ENCODE assay signal across 10 cellular contexts in the genomic region with DNA sequence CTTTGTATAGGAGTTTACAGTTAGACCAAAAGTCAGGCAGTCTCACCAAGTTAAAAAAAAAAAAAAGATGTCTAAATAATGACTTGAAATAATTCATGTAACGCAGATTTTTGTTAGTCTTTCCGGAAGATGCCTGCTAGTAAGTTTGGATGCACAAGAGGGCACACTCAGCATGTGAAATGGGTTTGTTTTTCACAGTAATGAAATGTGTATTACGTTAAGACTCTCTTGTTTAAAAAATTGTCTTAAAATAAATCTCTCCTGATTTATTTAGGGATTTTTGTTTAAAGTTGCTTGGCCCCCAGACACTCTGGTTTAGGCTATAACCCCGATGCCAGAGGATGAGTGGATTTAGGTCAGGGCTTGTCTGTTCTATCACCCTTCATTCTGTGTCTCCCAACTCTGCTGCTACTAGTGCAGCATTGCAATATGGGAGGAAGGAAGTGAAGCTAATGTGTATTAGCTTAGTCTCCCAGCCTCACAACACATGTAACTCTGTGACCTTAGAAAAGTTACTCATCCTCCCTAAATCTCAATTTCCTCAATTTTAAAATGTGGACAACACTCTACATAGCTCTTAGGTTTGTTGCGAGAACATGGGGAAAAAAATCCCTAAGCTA. TPM values are rescaled to one million over a fixed set of nuclear protein-coding genes. Genes with fewer than 3 reads are reported as not detected.
DNase-seq lines count a peak whose midpoint lies in the region; ATAC-seq and TF ChIP-seq lines count a peak whose summit lies in the region.
"Had no signal": no experiment of that assay in that cellular context is flagged by ENCODE, and none has a peak within 500 bp of the region (broad histone marks: within the 10 kb centered on the region; RNA-seq: fewer than 3 reads in every experiment).

No MANE protein-coding gene starts in this region.

- H3K27me3 Mint-ChIP-seq in MCF 10A (ENCODE audit: insufficient read depth, unreplicated experiment) = no peaks in the 10 kb centered on the region

- peak; percentile 42 to 50 for DNase-seq in AML-193 (lab: John Stamatoyannopoulos, UW)
- peak; percentile 11 for DNase-seq in LHCN-M2 (ENCODE audit: low read depth)
- no peak for DNase-seq in colonic mucosa
- peak; percentile 11 for DNase-seq in myocyte (ENCODE audit: low read depth)
- no peak for DNase-seq in NCI-H1048 (lab: John Stamatoyannopoulos, UW)
- no peak for DNase-seq in NCI-H82 treated with DMSO at 0.1 percent for 48 hours (lab: John Stamatoyannopoulos, UW; ENCODE audit: unreplicated experiment)
- DNase-seq in MCF 10A (ENCODE audit: unreplicated experiment) = no peak
- DNase-seq: body of pancreas, DND-41 had no signal

- intact Hi-C loops in colonic mucosa (cut with DNase I) = loop anchor here (5.0 kb wide), 1 partner anchor 76 kb away; no protein-coding TSS in a partner anchor
- intact Hi-C loops in MCF 10A (cut with micrococcal nuclease) = loop anchor here (1.0 kb wide), 1 partner anchor 74 kb away; no protein-coding TSS in a partner anchor

- no peak overlapping the region for H3K4me3 ChIP-seq in colonic mucosa
- H3K4me3 ChIP-seq: body of pancreas had no signal

- H3K27me3 ChIP-seq in colonic mucosa = no peaks in the 10 kb centered on the region
- H3K27me3 ChIP-seq: body of pancreas had no signal

- no peak overlapping the region for H3K27ac ChIP-seq in colonic mucosa
- H3K27ac ChIP-seq: body of pancreas had no signal

- no peaks in the 10 kb centered on the region for H3K36me3 Mint-ChIP-seq in MCF 10A (ENCODE audit: insufficient read depth, unreplicated experiment)

- no TSS peak for BruUV-seq in MCF 10A (replicated peaks; lab: Mats Ljungman, UMichigan)

- H3K9me3 ChIP-seq in colonic mucosa = no peaks in the 10 kb centered on the region
- H3K9me3 ChIP-seq: body of pancreas had no signal

- H3K36me3 ChIP-seq in colonic mucosa = no peaks in the 10 kb centered on the region

- no peak overlapping the region for H3K27ac Mint-ChIP-seq in MCF 10A (ENCODE audit: low read depth, unreplicated experiment)

- CTCF ChIA-PET in MCF 10A (lab: Yijun Ruan, JAX) = interaction anchor here (0.9 kb wide), 1 partner anchor 70 kb away, joined by 3 read pairs; no protein-coding TSS in a partner anchor

- TF ChIP-seq CTCF in colonic mucosa (IDR thresholded peaks at IDR 0.05) (peak; percentile 28), MCF 10A (IDR thresholded peaks at IDR 0.05; ENCODE audit: unreplicated experiment) (no peak)

- POLR2A ChIA-PET in MCF 10A (lab: Yijun Ruan, JAX) = no interaction called here

- no peak for ATAC-seq in HG02642 (IDR thresholded peaks at IDR 0.05; ENCODE audit: poor library complexity, unreplicated experiment)
- ATAC-seq: body of pancreas had no signal

- no peak overlapping the region for H3K9ac ChIP-seq in colonic mucosa (ENCODE audit: low read depth in 2 of 2, low read length in 2 of 2)

- no peaks in the 10 kb centered on the region for H3K9me3 Mint-ChIP-seq in MCF 10A (ENCODE audit: unreplicated experiment)

- no peaks in the 10 kb centered on the region for H3K4me1 Mint-ChIP-seq in MCF 10A (ENCODE audit: insufficient read depth, unreplicated experiment)

- no peak overlapping the region for H3K4me3 Mint-ChIP-seq in MCF 10A (ENCODE audit: unreplicated experiment)

- peaks cover 3% of the 10 kb centered on the region for H3K4me1 ChIP-seq in colonic mucosa

RNA-seq across cellular contexts. Expression of a gene that starts 25.7 kb away (rescaled TPM):
- total RNA-seq in LHCN-M2 (2014; rRNA removed) (0.69 and 0.77 TPM in 2 replicates), colonic mucosa (10 to 100 TPM; 10.7 to 16.6 TPM), myocyte (2.3 and 3.7 TPM in 2 replicates), MCF 10A (2022) (3.4 TPM in 2 replicates)
- 0.90 TPM for polyA plus RNA-seq in LHCN-M2 (2012)
- polyA plus RNA-seq in myocyte (2012) = 3.6 TPM

Comparison
In these comparisons a context has a peak if more than half of its experiments do, and no peak if none do; other contexts are left out.
1. DNase-seq: peak in AML-193 (2 of 2), LHCN-M2 (single experiment) and myocyte (single experiment); none in colonic mucosa (single experiment), NCI-H1048 (single experiment), NCI-H82 treated with DMSO at 0.1 percent for 48 hours (single experiment) and MCF 10A (single experiment).